In the genomic region with DNA sequence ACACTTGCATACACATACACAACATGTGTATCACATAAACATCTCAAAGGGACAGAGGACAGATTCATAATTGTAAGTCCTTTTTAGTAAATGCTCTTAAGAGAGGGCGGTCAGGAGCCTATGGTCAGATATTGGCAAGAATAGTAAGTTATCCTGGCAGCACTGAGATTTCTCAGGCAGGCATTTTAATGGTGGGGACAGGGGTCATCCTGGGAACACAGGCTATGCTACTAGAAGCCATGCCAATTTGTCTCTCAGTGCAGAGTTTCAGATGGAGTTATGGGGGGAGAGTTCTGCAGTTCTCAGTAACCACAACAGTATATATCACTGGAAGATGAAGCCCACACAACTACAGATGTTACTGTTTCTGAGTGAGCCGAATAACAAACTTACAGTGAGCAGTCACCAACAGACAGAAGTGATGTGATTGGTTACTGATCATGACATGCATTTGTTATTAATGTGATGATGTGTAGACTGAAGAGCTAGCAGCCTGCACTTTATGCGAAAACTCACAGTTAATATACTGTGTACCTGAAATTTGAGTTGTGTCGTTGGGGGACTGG, we compare ENCODE assay signal across 10 cellular contexts. TPM values are rescaled to one million over a fixed set of nuclear protein-coding genes. Genes with fewer than 3 reads are reported as not detected.
DNase-seq lines count a peak whose midpoint lies in the region; ATAC-seq and TF ChIP-seq lines count a peak whose summit lies in the region.
"Had no signal": no experiment of that assay in that cellular context is flagged by ENCODE, and none has a peak within 500 bp of the region (broad histone marks: within the 10 kb centered on the region; RNA-seq: fewer than 3 reads in every experiment).

No MANE protein-coding gene starts in this region.

- H3K9ac ChIP-seq in trophoblast cell (ENCODE audit: low read length) = no peak overlapping the region

- no peak overlapping the region for H2BK5ac ChIP-seq in trophoblast cell (ENCODE audit: low read depth, low read length, poor library complexity)

- H2AK5ac ChIP-seq in trophoblast cell (ENCODE audit: low read length) = no peak overlapping the region

- H3K14ac ChIP-seq in trophoblast cell (ENCODE audit: low read length) = no peak overlapping the region

- H3K27me3 Mint-ChIP-seq in MCF 10A (ENCODE audit: insufficient read depth, unreplicated experiment) (no peaks in the 10 kb centered on the region), brain (peaks cover 5% of the 10 kb centered on the region), type B pancreatic cell (no peaks in the 10 kb centered on the region)

- H3K79me2 ChIP-seq in trophoblast cell (ENCODE audit: control insufficient read depth, insufficient read depth, low read length, poor library complexity) = peaks cover 3% of the 10 kb centered on the region

- no peak overlapping the region for H2BK12ac ChIP-seq in trophoblast cell (ENCODE audit: low read length)

- TF ChIP-seq CTCF in MCF 10A (IDR thresholded peaks at IDR 0.05; ENCODE audit: unreplicated experiment) (no peak), breast epithelium (IDR thresholded peaks at IDR 0.05) (no peak), brain (conservative IDR thresholded peaks at IDR 0.05) (no peak), type B pancreatic cell (conservative IDR thresholded peaks at IDR 0.05) (no peak), ascending aorta (IDR thresholded peaks at IDR 0.05) (no peak)

- no peak overlapping the region for H4K91ac ChIP-seq in trophoblast cell (ENCODE audit: low read depth, low read length)

- H3K4me2 ChIP-seq in trophoblast cell (ENCODE audit: low read length) = no peak overlapping the region

- H3K27me3 ChIP-seq in breast epithelium (no peaks in the 10 kb centered on the region), ascending aorta (no peaks in the 10 kb centered on the region), trophoblast cell (ENCODE audit: insufficient read depth, low read length) (no peaks in the 10 kb centered on the region)

- no CpG with 5 or more reads among the region's 4 CpGs for WGBS in trophoblast cell (ENCODE audit: extremely low coverage, insufficient coverage, insufficient read length)

- no peak overlapping the region for H3K18ac ChIP-seq in trophoblast cell (ENCODE audit: low read length)

- H3K27ac Mint-ChIP-seq in MCF 10A (ENCODE audit: low read depth, unreplicated experiment) (peak overlapping the region; percentile 47), brain (peak overlapping the region in 1 of 5 experiments; percentile 23), type B pancreatic cell (peak overlapping the region; percentile 49)

- ATAC-seq in HG03432 (IDR thresholded peaks at IDR 0.05; ENCODE audit: unreplicated experiment) = peak; percentile 22

- H3K36me3 ChIP-seq in breast epithelium (no peaks in the 10 kb centered on the region), ascending aorta (no peaks in the 10 kb centered on the region), trophoblast cell (ENCODE audit: control insufficient read depth in 1 of 2, insufficient read depth in 2 of 2, low read length in 2 of 2) (no peaks in the 10 kb centered on the region)

- no peak overlapping the region for H3K23ac ChIP-seq in trophoblast cell (ENCODE audit: low read length)

- H3K4me1 ChIP-seq in breast epithelium = peaks cover 5 to 6% of the 10 kb centered on the region in 2 donors
- peaks cover 0 to 9% of the 10 kb centered on the region in 2 donors for H3K4me1 ChIP-seq in ascending aorta
- peaks cover 5 to 7% of the 10 kb centered on the region in 2 experiments for H3K4me1 ChIP-seq in trophoblast cell (ENCODE audit: control insufficient read depth in 1 of 2, insufficient read depth in 2 of 2, low read length in 2 of 2)

- H4K12ac ChIP-seq in trophoblast cell (ENCODE audit: low read depth, low read length) = no peak overlapping the region

- no peak for TF ChIP-seq POLR2A in breast epithelium (IDR thresholded peaks at IDR 0.05)

- CTCF ChIA-PET in MCF 10A (lab: Yijun Ruan, JAX) = interaction anchor here (0.6 to 1.6 kb wide), 7 partner anchors 9 to 166 kb away, joined by 3 to 17 read pairs (median 5); a partner anchor contains a TSS

- intact Hi-C loops in MCF 10A (cut with micrococcal nuclease) (no loop called here), breast epithelium (cut with DNase I; ENCODE audit: low total_unique reads) (no loop called here), ascending aorta (cut with DNase I) (no loop called here)

- BruUV-seq in MCF 10A (replicated peaks; lab: Mats Ljungman, UMichigan) = no TSS peak

- no peak overlapping the region for H4K8ac ChIP-seq in trophoblast cell (ENCODE audit: low read depth, low read length)

- peaks cover 13% of the 10 kb centered on the region for H3K79me1 ChIP-seq in trophoblast cell (ENCODE audit: low read length)

- no peaks in the 10 kb centered on the region for H3K9me3 ChIP-seq in breast epithelium
- H3K9me3 ChIP-seq in ascending aorta = no peaks in the 10 kb centered on the region
- H3K9me3 ChIP-seq in trophoblast cell (ENCODE audit: insufficient read depth, low read depth, low read length) = no peaks in the 10 kb centered on the region

- peak overlapping the region in 1 of 2 donors; percentile 20 for H3K27ac ChIP-seq in breast epithelium
- H3K27ac ChIP-seq in ascending aorta = no peak overlapping the region
- H3K27ac ChIP-seq in trophoblast cell (ENCODE audit: low read depth, low read length) = no peak overlapping the region

- POLR2A ChIA-PET in MCF 10A (lab: Yijun Ruan, JAX) = interaction anchor here (0.7 to 1.8 kb wide), 2 partner anchors 9 to 14 kb away, joined by 3 to 5 read pairs; no protein-coding TSS in a partner anchor

- no peak overlapping the region for H2AFZ ChIP-seq in trophoblast cell (ENCODE audit: insufficient read depth, low read length, poor library complexity)

- no peak overlapping the region for H3K4ac ChIP-seq in trophoblast cell (ENCODE audit: low read depth, low read length)

- H3K4me3 Mint-ChIP-seq in MCF 10A (ENCODE audit: unreplicated experiment) (peak overlapping the region; percentile 42), brain (peak overlapping the region in 4 of 5 experiments; percentile 25 to 69 (median 40)), type B pancreatic cell (peak overlapping the region; percentile 53)

- no peak overlapping the region for H2BK120ac ChIP-seq in trophoblast cell (ENCODE audit: insufficient read depth, low read length, poor library complexity)

- H3K4me1 Mint-ChIP-seq in MCF 10A (ENCODE audit: insufficient read depth, unreplicated experiment) (peaks cover 19% of the 10 kb centered on the region), brain (peaks cover 23% of the 10 kb centered on the region), type B pancreatic cell (ENCODE audit: unreplicated experiment) (peaks cover 6% of the 10 kb centered on the region)

- DNase-seq in MCF 10A (ENCODE audit: unreplicated experiment) (no peak), breast epithelium (ENCODE audit: low spot score in 2 of 2) (no peak), type B pancreatic cell (ENCODE audit: extremely low spot score, unreplicated experiment) (no peak), ascending aorta (ENCODE audit: low spot score in 2 of 2) (no peak), trophoblast cell (no peak), NCI-H2107 (lab: John Stamatoyannopoulos, UW) (no peak)
- DNase-seq: AML-193, dermis blood vessel endothelial cell had no signal

- H3K4me3 ChIP-seq in breast epithelium (no peak overlapping the region), ascending aorta (no peak overlapping the region), trophoblast cell (ENCODE audit: low read depth, low read length) (no peak overlapping the region)

- H3K9me3 Mint-ChIP-seq in MCF 10A (ENCODE audit: unreplicated experiment) (no peaks in the 10 kb centered on the region), brain (peaks cover 0 to 3% (median 0%) of the 10 kb centered on the region in 5 experiments), type B pancreatic cell (no peaks in the 10 kb centered on the region)

- H3K36me3 Mint-ChIP-seq in MCF 10A (ENCODE audit: insufficient read depth, unreplicated experiment) = peaks cover 6% of the 10 kb centered on the region
- H3K36me3 Mint-ChIP-seq in brain = no peaks in the 10 kb centered on the region
- peaks cover 3% of the 10 kb centered on the region for H3K36me3 Mint-ChIP-seq in type B pancreatic cell

RNA-seq across cellular contexts. Expression of a gene that starts 16.4 kb away (rescaled TPM):
- 2.2 and 2.6 TPM in 2 replicates for total RNA-seq in MCF 10A (2022)
- 10 to 100 TPM in 2 of 3 donors, 1 to 10 TPM in 1; 8.5 to 16.4 (median 12.8) TPM for total RNA-seq in breast epithelium
- 7.7 TPM for polyA plus RNA-seq in brain (ENCODE audit: insufficient read depth, low read depth, low replicate concordance)
- 3.5 and 6.4 TPM in 2 replicates for total RNA-seq in type B pancreatic cell (ENCODE audit: low replicate concordance)
- total RNA-seq in ascending aorta = 3.9 TPM
- polyA plus RNA-seq in trophoblast cell (2013) = 1.5 and 1.8 TPM in 2 replicates

RNA-seq across cellular contexts. Expression of a gene that starts 44.4 kb away (rescaled TPM):
- 184 and 198 TPM in 2 replicates for total RNA-seq in MCF 10A (2022)
- 100 to 1,000 TPM; 175 to 213 (median 207) TPM for total RNA-seq in breast epithelium
- 227 TPM for polyA plus RNA-seq in brain (ENCODE audit: insufficient read depth, low read depth, low replicate concordance)
- 220 and 287 TPM in 2 replicates for total RNA-seq in type B pancreatic cell (ENCODE audit: low replicate concordance)
- total RNA-seq in ascending aorta = 101 TPM
- 123 and 124 TPM in 2 replicates for polyA plus RNA-seq in trophoblast cell (2013)
